Comparison of ENCODE assay signal across 1 cellular context in genomic region chr17:37356796-37357569, GRCh38.
A peak's percentile ranks its signal among the peaks of the same experiment; 100 is the strongest.
TF ChIP-seq lines count a peak whose summit lies in the region.

No MANE protein-coding gene starts in this region.

TF ChIP-seq in HEK293, 187 proteins besides CTCF, POLR2A, EP300 and RAD21:
- TF ChIP-seq ZNF2 (tag by site-specific recombination; IDR thresholded peaks at IDR 0.05), result 0 out of 2 replicates have a peak, but pooled peaks have one; percentile 19
- peak; percentile 18; the same call in 1 of the 2 replicates for TF ChIP-seq PRDM10 (tag by site-specific recombination; IDR thresholded peaks at IDR 0.05)
- TF ChIP-seq ZBTB6 (tag by site-specific recombination; IDR thresholded peaks at IDR 0.05), result 0 out of 2 replicates have a peak, but pooled peaks have one; percentile 10
- 0 out of 2 replicates have a peak, but pooled peaks have one; percentile 17 for TF ChIP-seq GLIS1 (tag by site-specific recombination; IDR thresholded peaks at IDR 0.05)
TF ChIP-seq in HEK293: peak in this region for 4; not testable (repeated sequence) for 183.
